In the genomic region with DNA sequence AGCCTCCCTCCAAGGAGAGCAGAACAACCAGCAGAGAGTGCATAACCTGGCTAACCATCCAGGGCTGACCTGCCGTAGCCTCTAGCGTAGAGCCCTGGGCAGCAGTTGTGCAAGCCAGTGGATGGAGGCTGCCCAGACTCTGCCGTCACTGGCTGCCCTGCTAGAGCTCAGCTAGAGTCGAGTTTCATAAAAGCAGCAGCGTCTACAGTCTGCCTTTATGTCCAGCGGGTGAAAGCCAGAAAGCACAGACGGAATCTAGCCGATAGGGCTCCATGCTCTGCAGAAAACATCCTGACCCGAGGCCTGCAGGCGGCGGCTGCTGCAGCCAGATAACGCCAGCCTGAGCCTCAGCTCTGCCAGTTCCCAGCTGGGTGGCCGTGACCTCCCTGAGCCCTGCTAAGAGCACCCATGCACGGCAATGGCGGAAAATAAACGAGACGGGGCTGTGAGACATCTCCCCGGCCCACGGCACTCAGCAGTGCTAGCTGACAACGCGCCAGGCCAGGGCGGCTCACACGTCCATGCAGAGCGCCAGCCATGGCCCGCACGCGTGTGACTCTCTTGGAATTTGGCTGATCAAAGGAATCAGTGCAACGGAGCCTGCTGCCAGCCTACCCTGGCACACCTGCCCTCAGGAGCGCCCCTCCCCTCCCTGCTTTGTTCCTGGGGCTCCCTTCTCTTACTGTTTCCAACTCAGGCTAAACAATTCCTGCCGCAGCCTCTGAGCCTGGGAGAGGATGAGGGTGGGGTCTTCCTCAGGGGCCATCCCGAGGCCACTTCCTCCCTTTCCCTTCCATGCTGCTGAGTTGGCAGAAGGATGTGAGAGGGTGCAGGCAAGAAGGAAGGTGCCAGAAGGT, we compare ENCODE assay signal across 1 cellular context.
TF ChIP-seq lines count a peak whose summit lies in the region.

No MANE protein-coding gene starts in this region.

TF ChIP-seq in SK-N-SH treated with all-trans-retinoic acid at 6 μM for 48 hours, 23 proteins besides CTCF, POLR2A, EP300 and RAD21 (continued from another document):
- TF ChIP-seq, protein P1, sequence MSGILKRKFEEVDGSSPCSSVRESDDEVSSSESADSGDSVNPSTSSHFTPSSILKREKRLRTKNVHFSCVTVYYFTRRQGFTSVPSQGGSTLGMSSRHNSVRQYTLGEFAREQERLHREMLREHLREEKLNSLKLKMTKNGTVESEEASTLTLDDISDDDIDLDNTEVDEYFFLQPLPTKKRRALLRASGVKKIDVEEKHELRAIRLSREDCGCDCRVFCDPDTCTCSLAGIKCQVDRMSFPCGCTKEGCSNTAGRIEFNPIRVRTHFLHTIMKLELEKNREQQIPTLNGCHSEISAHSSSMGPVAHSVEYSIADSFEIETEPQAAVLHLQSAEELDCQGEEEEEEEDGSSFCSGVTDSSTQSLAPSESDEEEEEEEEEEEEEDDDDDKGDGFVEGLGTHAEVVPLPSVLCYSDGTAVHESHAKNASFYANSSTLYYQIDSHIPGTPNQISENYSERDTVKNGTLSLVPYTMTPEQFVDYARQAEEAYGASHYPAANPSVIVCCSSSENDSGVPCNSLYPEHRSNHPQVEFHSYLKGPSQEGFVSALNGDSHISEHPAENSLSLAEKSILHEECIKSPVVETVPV (CRISPR knock-in tag; IDR thresholded peaks at IDR 0.05): no peak
- no peak for TF ChIP-seq ARNTL (CRISPR knock-in tag; IDR thresholded peaks at IDR 0.05; ENCODE audit: borderline replicate concordance, low read depth)
- no peak for TF ChIP-seq BACH2 (CRISPR knock-in tag; IDR thresholded peaks at IDR 0.05; ENCODE audit: borderline replicate concordance)
- no peak for TF ChIP-seq ZNF8 (CRISPR knock-in tag; IDR thresholded peaks at IDR 0.05)
- TF ChIP-seq TOX (CRISPR knock-in tag; IDR thresholded peaks at IDR 0.05; ENCODE audit: borderline replicate concordance): no peak
- TF ChIP-seq, protein P2, sequence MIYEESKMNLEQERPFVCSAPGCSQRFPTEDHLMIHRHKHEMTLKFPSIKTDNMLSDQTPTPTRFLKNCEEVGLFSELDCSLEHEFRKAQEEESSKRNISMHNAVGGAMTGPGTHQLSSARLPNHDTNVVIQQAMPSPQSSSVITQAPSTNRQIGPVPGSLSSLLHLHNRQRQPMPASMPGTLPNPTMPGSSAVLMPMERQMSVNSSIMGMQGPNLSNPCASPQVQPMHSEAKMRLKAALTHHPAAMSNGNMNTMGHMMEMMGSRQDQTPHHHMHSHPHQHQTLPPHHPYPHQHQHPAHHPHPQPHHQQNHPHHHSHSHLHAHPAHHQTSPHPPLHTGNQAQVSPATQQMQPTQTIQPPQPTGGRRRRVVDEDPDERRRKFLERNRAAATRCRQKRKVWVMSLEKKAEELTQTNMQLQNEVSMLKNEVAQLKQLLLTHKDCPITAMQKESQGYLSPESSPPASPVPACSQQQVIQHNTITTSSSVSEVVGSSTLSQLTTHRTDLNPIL (CRISPR knock-in tag; IDR thresholded peaks at IDR 0.05; ENCODE audit: low read depth): no peak
- no peak for TF ChIP-seq ZNF565 (CRISPR knock-in tag; conservative IDR thresholded peaks at IDR 0.05; ENCODE audit: low read depth)
- no peak for TF ChIP-seq CSDC2 (CRISPR knock-in tag; IDR thresholded peaks at IDR 0.05)
- TF ChIP-seq ZFP3 (CRISPR knock-in tag; IDR thresholded peaks at IDR 0.05): no peak
- TF ChIP-seq ESRRG (CRISPR knock-in tag; IDR thresholded peaks at IDR 0.05): no peak
- TF ChIP-seq SNAI2 (CRISPR knock-in tag; IDR thresholded peaks at IDR 0.05): no peak
- TF ChIP-seq, protein P3, sequence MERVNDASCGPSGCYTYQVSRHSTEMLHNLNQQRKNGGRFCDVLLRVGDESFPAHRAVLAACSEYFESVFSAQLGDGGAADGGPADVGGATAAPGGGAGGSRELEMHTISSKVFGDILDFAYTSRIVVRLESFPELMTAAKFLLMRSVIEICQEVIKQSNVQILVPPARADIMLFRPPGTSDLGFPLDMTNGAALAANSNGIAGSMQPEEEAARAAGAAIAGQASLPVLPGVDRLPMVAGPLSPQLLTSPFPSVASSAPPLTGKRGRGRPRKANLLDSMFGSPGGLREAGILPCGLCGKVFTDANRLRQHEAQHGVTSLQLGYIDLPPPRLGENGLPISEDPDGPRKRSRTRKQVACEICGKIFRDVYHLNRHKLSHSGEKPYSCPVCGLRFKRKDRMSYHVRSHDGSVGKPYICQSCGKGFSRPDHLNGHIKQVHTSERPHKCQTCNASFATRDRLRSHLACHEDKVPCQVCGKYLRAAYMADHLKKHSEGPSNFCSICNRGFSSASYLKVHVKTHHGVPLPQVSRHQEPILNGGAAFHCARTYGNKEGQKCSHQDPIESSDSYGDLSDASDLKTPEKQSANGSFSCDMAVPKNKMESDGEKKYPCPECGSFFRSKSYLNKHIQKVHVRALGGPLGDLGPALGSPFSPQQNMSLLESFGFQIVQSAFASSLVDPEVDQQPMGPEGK (CRISPR knock-in tag; IDR thresholded peaks at IDR 0.05; ENCODE audit: borderline replicate concordance): no peak
- TF ChIP-seq GLIS3 (CRISPR knock-in tag; IDR thresholded peaks at IDR 0.05): no peak
- TF ChIP-seq, protein P4, sequence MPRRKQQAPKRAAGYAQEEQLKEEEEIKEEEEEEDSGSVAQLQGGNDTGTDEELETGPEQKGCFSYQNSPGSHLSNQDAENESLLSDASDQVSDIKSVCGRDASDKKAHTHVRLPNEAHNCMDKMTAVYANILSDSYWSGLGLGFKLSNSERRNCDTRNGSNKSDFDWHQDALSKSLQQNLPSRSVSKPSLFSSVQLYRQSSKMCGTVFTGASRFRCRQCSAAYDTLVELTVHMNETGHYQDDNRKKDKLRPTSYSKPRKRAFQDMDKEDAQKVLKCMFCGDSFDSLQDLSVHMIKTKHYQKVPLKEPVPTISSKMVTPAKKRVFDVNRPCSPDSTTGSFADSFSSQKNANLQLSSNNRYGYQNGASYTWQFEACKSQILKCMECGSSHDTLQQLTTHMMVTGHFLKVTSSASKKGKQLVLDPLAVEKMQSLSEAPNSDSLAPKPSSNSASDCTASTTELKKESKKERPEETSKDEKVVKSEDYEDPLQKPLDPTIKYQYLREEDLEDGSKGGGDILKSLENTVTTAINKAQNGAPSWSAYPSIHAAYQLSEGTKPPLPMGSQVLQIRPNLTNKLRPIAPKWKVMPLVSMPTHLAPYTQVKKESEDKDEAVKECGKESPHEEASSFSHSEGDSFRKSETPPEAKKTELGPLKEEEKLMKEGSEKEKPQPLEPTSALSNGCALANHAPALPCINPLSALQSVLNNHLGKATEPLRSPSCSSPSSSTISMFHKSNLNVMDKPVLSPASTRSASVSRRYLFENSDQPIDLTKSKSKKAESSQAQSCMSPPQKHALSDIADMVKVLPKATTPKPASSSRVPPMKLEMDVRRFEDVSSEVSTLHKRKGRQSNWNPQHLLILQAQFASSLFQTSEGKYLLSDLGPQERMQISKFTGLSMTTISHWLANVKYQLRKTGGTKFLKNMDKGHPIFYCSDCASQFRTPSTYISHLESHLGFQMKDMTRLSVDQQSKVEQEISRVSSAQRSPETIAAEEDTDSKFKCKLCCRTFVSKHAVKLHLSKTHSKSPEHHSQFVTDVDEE (CRISPR knock-in tag; IDR thresholded peaks at IDR 0.05): no peak
- no peak for TF ChIP-seq ZNF70 (CRISPR knock-in tag; IDR thresholded peaks at IDR 0.05)
- TF ChIP-seq OSR1 (CRISPR knock-in tag; IDR thresholded peaks at IDR 0.05): no peak
